In genomic region chr5:150377964-150378694, GRCh38 we compare ENCODE assay signal across 1 cellular context.
TF ChIP-seq lines count a peak whose summit lies in the region.

No MANE protein-coding gene starts in this region.

TF ChIP-seq in HepG2, 621 proteins besides CTCF, POLR2A, EP300 and RAD21:
- TF ChIP-seq MXD4 (CRISPR knock-in tag; IDR thresholded peaks at IDR 0.05) (no peak), KIAA2018 (CRISPR knock-in tag; IDR thresholded peaks at IDR 0.05; ENCODE audit: borderline replicate concordance) (no peak), CBX2 (IDR thresholded peaks at IDR 0.05; ENCODE audit: low read depth, low read length) (no peak), CBX2 (CRISPR knock-in tag; IDR thresholded peaks at IDR 0.05; ENCODE audit: low read depth) (no peak)
